Comparison of ENCODE assay signal across 8 cellular contexts in genomic region chr7:123534383-123535260, GRCh38. TPM values are rescaled to one million over a fixed set of nuclear protein-coding genes. Genes with fewer than 3 reads are reported as not detected.
DNase-seq lines count a peak whose midpoint lies in the region; ATAC-seq, FAIRE-seq and TF ChIP-seq lines count a peak whose summit lies in the region.

IQUB (minus strand) TSS chr7:123534595; CDS start chr7:123512340, 22,255 bp downstream.

- WGBS in smooth muscle cell (ENCODE audit: low lambda C conversion rate) = 0% methylated on average over 18 of the region's 54 CpGs

- peaks cover 9 to 14% (median 12%) of the 10 kb centered on the region in 3 donors for H3K27me3 Mint-ChIP-seq in immature natural killer cell (ENCODE audit: low read depth in 3 of 3)

- H3K27ac Mint-ChIP-seq in immature natural killer cell = peak within 1 kb of the TSS; percentile 73 to 94 (median 86)

- peak; percentile 99 for DNase-seq in ACHN
- peak; percentile 99 for DNase-seq in NCI-H2196 treated with DMSO at 0.1 percent for 48 hours (lab: John Stamatoyannopoulos, UW; ENCODE audit: unreplicated experiment)
- DNase-seq in bronchial epithelial cell (ENCODE audit: low read depth) = peak; percentile 88
- DNase-seq in immature natural killer cell = peak; percentile 88 to 91 (median 89)
- peak; percentile 96 for DNase-seq in smooth muscle cell (lab: John Stamatoyannopoulos, UW; ENCODE audit: unreplicated experiment)

- peak within 1 kb of the TSS; percentile 88 for H3K27ac ChIP-seq in smooth muscle cell (ENCODE audit: low read depth)

- no peak for FAIRE-seq in bronchial epithelial cell (lab: Jason Lieb, UNC)

- peak within 1 kb of the TSS; percentile 66 for H3K4me3 ChIP-seq in WI38 (ENCODE audit: low read depth, low read length)
- peak within 1 kb of the TSS; percentile 65 for H3K4me3 ChIP-seq in bronchial epithelial cell (ENCODE audit: low read depth, low read length)
- peak within 1 kb of the TSS; percentile 73 for H3K4me3 ChIP-seq in smooth muscle cell

- H3F3A ChIP-seq in smooth muscle cell (ENCODE audit: low read depth) = peaks cover 19% of the 10 kb centered on the region

- no peaks in the 10 kb centered on the region for H3K9me3 ChIP-seq in smooth muscle cell (replicated peaks; ENCODE audit: low read depth)

- H3K27me3 ChIP-seq in bronchial epithelial cell (ENCODE audit: control insufficient read depth, insufficient read depth, low read length) (no peaks in the 10 kb centered on the region), smooth muscle cell (ENCODE audit: low read depth) (no peaks in the 10 kb centered on the region)

- in situ Hi-C loops in ACHN (cut with HindIII; ENCODE audit: low pct_ligation_motif_present, low pct_unique_long_range_greater_than_20kb, low sequenced_read_pairs) = no loop called here

- H3K4me2 ChIP-seq in smooth muscle cell = peak within 1 kb of the TSS; percentile 88

- TF ChIP-seq CTCF in WI38 (IDR thresholded peaks at IDR 0.05; ENCODE audit: low read depth, low read length) (no peak), bronchial epithelial cell (IDR thresholded peaks at IDR 0.05; ENCODE audit: insufficient read depth, low read length, severe bottlenecking) (no peak), smooth muscle cell (IDR thresholded peaks at IDR 0.05; ENCODE audit: borderline replicate concordance, insufficient read depth, poor library complexity, severe bottlenecking) (no peak)

- peaks cover 10% of the 10 kb centered on the region for H3K4me1 ChIP-seq in smooth muscle cell (ENCODE audit: low read depth)

- H3K4me3 Mint-ChIP-seq in immature natural killer cell = peak within 1 kb of the TSS; percentile 86 to 97 (median 91)

- peak within 1 kb of the TSS; percentile 95 for H2AFZ ChIP-seq in smooth muscle cell (ENCODE audit: low read depth)

- no peaks in the 10 kb centered on the region for H3K36me3 Mint-ChIP-seq in immature natural killer cell

- no peaks in the 10 kb centered on the region for H3K79me2 ChIP-seq in smooth muscle cell (ENCODE audit: low read depth)

- no peaks in the 10 kb centered on the region for H4K20me1 ChIP-seq in smooth muscle cell (ENCODE audit: low read depth)

- ATAC-seq in GM18873 (IDR thresholded peaks at IDR 0.05; ENCODE audit: low FRiP score, unreplicated experiment) (peak; percentile 68), HG03135 (IDR thresholded peaks at IDR 0.05; ENCODE audit: unreplicated experiment) (peak; percentile 80)

- peak within 1 kb of the TSS; percentile 89 for H3K9ac ChIP-seq in smooth muscle cell (ENCODE audit: low read depth)

- no peaks in the 10 kb centered on the region for H3K9me3 Mint-ChIP-seq in immature natural killer cell

- H3K4me1 Mint-ChIP-seq in immature natural killer cell = peaks cover 24 to 34% of the 10 kb centered on the region in 2 donors

- H3K36me3 ChIP-seq in bronchial epithelial cell (ENCODE audit: control insufficient read depth, insufficient read depth, low read length) (no peaks in the 10 kb centered on the region), smooth muscle cell (ENCODE audit: low read depth) (no peaks in the 10 kb centered on the region)

RNA-seq across cellular contexts. Expression of gene IQUB, which starts in this region (rescaled TPM):
- total RNA-seq in bronchial epithelial cell = 0.13 TPM in 1 of 2 replicates, not detected in the other
- not detected for polyA plus RNA-seq in immature natural killer cell
- total RNA-seq in smooth muscle cell = 2.1 and 2.4 TPM in 2 replicates
- polyA plus RNA-seq in smooth muscle cell = 0.58 and 0.83 TPM in 2 replicates

Comparison
In these comparisons a context has a peak if more than half of its experiments do, and no peak if none do; other contexts are left out.
1. Peak in every context shown above with its lines: DNase-seq, ATAC-seq, H3K4me3 ChIP-seq and H3K27ac ChIP-seq.
2. Peak in DNase-seq and H3K4me3 ChIP-seq in bronchial epithelial cell; RNA of the gene not detected or under 1 TPM.
3. Peak in DNase-seq in immature natural killer cell; RNA of the gene not detected or under 1 TPM.